Comparison of ENCODE assay signal across 8 cellular contexts in genomic region chr6:43053545-43054205, GRCh38. TPM values are rescaled to one million over a fixed set of nuclear protein-coding genes. Genes with fewer than 3 reads are reported as not detected.
A peak's percentile ranks its signal among the peaks of the same experiment; 100 is the strongest.
DNase-seq lines count a peak whose midpoint lies in the region; ATAC-seq and TF ChIP-seq lines count a peak whose summit lies in the region.

Gene CUL7 (minus strand): TSS chr6:43053851. CDS start chr6:43052788, 1,063 bp downstream.

- H3K4me3 ChIP-seq in GM12875 (ENCODE audit: low read depth, low read length) (peak within 1 kb of the TSS; percentile 54), cardiac muscle cell (peak within 1 kb of the TSS; percentile 50), trophoblast cell (ENCODE audit: low read depth, low read length) (peak within 1 kb of the TSS; percentile 76), tibial nerve (peak within 1 kb of the TSS; percentile 69 to 79 (median 74))

- TF ChIP-seq CTCF in GM12875 (IDR thresholded peaks at IDR 0.05; ENCODE audit: borderline replicate concordance, insufficient read depth, low read depth, low read length) (no peak), cardiac muscle cell (IDR thresholded peaks at IDR 0.05; ENCODE audit: low read depth, low read length) (no peak), tibial nerve (IDR thresholded peaks at IDR 0.05) (peak in 1 of 5 experiments; percentile 24)

- peak within 1 kb of the TSS; percentile 99 for H3K4ac ChIP-seq in trophoblast cell (ENCODE audit: low read depth, low read length)

- no peaks in the 10 kb centered on the region for H3K9me3 ChIP-seq in cardiac muscle cell (ENCODE audit: low read depth)
- H3K9me3 ChIP-seq in trophoblast cell (ENCODE audit: insufficient read depth, low read depth, low read length), result no peaks in the 10 kb centered on the region
- H3K9me3 ChIP-seq in tibial nerve, result no peaks in the 10 kb centered on the region

- peaks cover 18% of the 10 kb centered on the region for H3K36me3 ChIP-seq in cardiac muscle cell
- H3K36me3 ChIP-seq in trophoblast cell (ENCODE audit: control insufficient read depth in 1 of 2, insufficient read depth in 2 of 2, low read length in 2 of 2), result peaks cover 26 to 36% of the 10 kb centered on the region in 2 experiments
- H3K36me3 ChIP-seq in tibial nerve, result peaks cover 0 to 59% (median 0%) of the 10 kb centered on the region in 3 donors

- H3K79me2 ChIP-seq in trophoblast cell (ENCODE audit: control insufficient read depth, insufficient read depth, low read length, poor library complexity), result peaks cover 8% of the 10 kb centered on the region

- peak within 1 kb of the TSS; percentile 99 for H2AK5ac ChIP-seq in trophoblast cell (ENCODE audit: low read length)

- H4K8ac ChIP-seq in trophoblast cell (ENCODE audit: low read depth, low read length), result peak within 1 kb of the TSS; percentile 100

- H2BK120ac ChIP-seq in trophoblast cell (ENCODE audit: insufficient read depth, low read length, poor library complexity), result peak within 1 kb of the TSS; percentile 97

- H2BK5ac ChIP-seq in trophoblast cell (ENCODE audit: low read depth, low read length, poor library complexity), result peak within 1 kb of the TSS; percentile 96

- WGBS in trophoblast cell (ENCODE audit: extremely low coverage, insufficient coverage, insufficient read length), result no CpG with 5 or more reads among the region's 45 CpGs
- 1 to 2% methylated on average over 26 to 39 of the region's 45 CpGs for WGBS in tibial nerve, 2 donors

- H3K79me1 ChIP-seq in trophoblast cell (ENCODE audit: low read length), result peaks cover 9% of the 10 kb centered on the region

- H3K27ac Mint-ChIP-seq in activated naive CD8-positive, alpha-beta T cell treated with anti-CD3 and anti-CD28 coated beads, Interleukin-2, amount 50 U/mL, for 24 hours, result peak within 1 kb of the TSS; percentile 97

- peak within 1 kb of the TSS; percentile 97 for H3K4me3 Mint-ChIP-seq in activated naive CD8-positive, alpha-beta T cell treated with anti-CD3 and anti-CD28 coated beads, Interleukin-2, amount 50 U/mL, for 24 hours

- peak within 1 kb of the TSS; percentile 99 for H3K18ac ChIP-seq in trophoblast cell (ENCODE audit: low read length)

- DNase-seq in NCI-H1436 treated with DMSO at 0.1 percent for 48 hours (lab: John Stamatoyannopoulos, UW) (peak; percentile 83), T follicular helper cell (ENCODE audit: low read depth) (peak; percentile 84), cardiac muscle cell (ENCODE audit: low read depth in 1 of 2, low spot score in 1 of 2) (peak; percentile 96 to 98), trophoblast cell (peak; percentile 86 to 93), tibial nerve (ENCODE audit: low spot score in 2 of 2) (peak; percentile 86 to 87)
- DNase-seq in activated naive CD8-positive, alpha-beta T cell treated with anti-CD3 and anti-CD28 coated beads, Interleukin-2, amount 50 U/mL, for 24 hours, result peak; percentile 92

- peaks cover 16% of the 10 kb centered on the region for H3K4me1 ChIP-seq in cardiac muscle cell (ENCODE audit: low read depth)
- H3K4me1 ChIP-seq in trophoblast cell (ENCODE audit: control insufficient read depth in 1 of 2, insufficient read depth in 2 of 2, low read length in 2 of 2), result peaks cover 21 to 43% of the 10 kb centered on the region in 2 experiments
- peaks cover 0 to 54% (median 22%) of the 10 kb centered on the region in 4 donors for H3K4me1 ChIP-seq in tibial nerve

- H3K27me3 ChIP-seq in cardiac muscle cell (no peaks in the 10 kb centered on the region), trophoblast cell (ENCODE audit: insufficient read depth, low read length) (no peaks in the 10 kb centered on the region), tibial nerve (no peaks in the 10 kb centered on the region)

- H3K14ac ChIP-seq in trophoblast cell (ENCODE audit: low read length), result peak within 1 kb of the TSS; percentile 100

- H3K27ac ChIP-seq in cardiac muscle cell (peak within 1 kb of the TSS; percentile 90), trophoblast cell (ENCODE audit: low read depth, low read length) (peak within 1 kb of the TSS; percentile 94), tibial nerve (peak within 1 kb of the TSS; percentile 82 to 95 (median 94))

- peaks cover 36% of the 10 kb centered on the region for H3K36me3 Mint-ChIP-seq in activated naive CD8-positive, alpha-beta T cell treated with anti-CD3 and anti-CD28 coated beads, Interleukin-2, amount 50 U/mL, for 24 hours (ENCODE audit: low read depth)

- no peaks in the 10 kb centered on the region for H3K9me3 Mint-ChIP-seq in activated naive CD8-positive, alpha-beta T cell treated with anti-CD3 and anti-CD28 coated beads, Interleukin-2, amount 50 U/mL, for 24 hours

- peaks cover 45% of the 10 kb centered on the region for H3K4me1 Mint-ChIP-seq in activated naive CD8-positive, alpha-beta T cell treated with anti-CD3 and anti-CD28 coated beads, Interleukin-2, amount 50 U/mL, for 24 hours

- peak within 1 kb of the TSS; percentile 100 for H4K91ac ChIP-seq in trophoblast cell (ENCODE audit: low read depth, low read length)

- no peak within 1 kb of the TSS for H3K23ac ChIP-seq in trophoblast cell (ENCODE audit: low read length)

- H4K12ac ChIP-seq in trophoblast cell (ENCODE audit: low read depth, low read length), result peak within 1 kb of the TSS; percentile 97

- ATAC-seq in HG02763 (IDR thresholded peaks at IDR 0.05; ENCODE audit: unreplicated experiment), result peak; percentile 83
- ATAC-seq in activated naive CD8-positive, alpha-beta T cell treated with anti-CD3 and anti-CD28 coated beads, Interleukin-2, amount 50 U/mL, for 24 hours, result peak; percentile 99

- TF ChIP-seq EP300 in tibial nerve (IDR thresholded peaks at IDR 0.05), result peak; percentile 77 to 91

- peak; percentile 74 to 77 for TF ChIP-seq POLR2A in tibial nerve (IDR thresholded peaks at IDR 0.05)

- no peaks in the 10 kb centered on the region for H3K27me3 Mint-ChIP-seq in activated naive CD8-positive, alpha-beta T cell treated with anti-CD3 and anti-CD28 coated beads, Interleukin-2, amount 50 U/mL, for 24 hours

- peak within 1 kb of the TSS; percentile 89 for H2BK12ac ChIP-seq in trophoblast cell (ENCODE audit: low read length)

- H2AFZ ChIP-seq in trophoblast cell (ENCODE audit: insufficient read depth, low read length, poor library complexity), result peak within 1 kb of the TSS; percentile 73

- peak within 1 kb of the TSS; percentile 72 for H3K4me2 ChIP-seq in trophoblast cell (ENCODE audit: low read length)

- H3K9ac ChIP-seq in trophoblast cell (ENCODE audit: low read length), result peak within 1 kb of the TSS; percentile 92

RNA-seq across cellular contexts. Expression of gene CUL7, which starts in this region (rescaled TPM):
- total RNA-seq in cardiac muscle cell, result 43.5 and 65.8 TPM in 2 replicates
- polyA plus RNA-seq in cardiac muscle cell, result 33.1 and 44.9 TPM in 2 replicates
- 22.6 and 22.9 TPM in 2 replicates for polyA plus RNA-seq in trophoblast cell (2013)
- 10 to 100 TPM; 16.3 to 21.0 (median 17.9) TPM for total RNA-seq in tibial nerve

Comparison
In these comparisons a context has a peak if more than half of its experiments do, and no peak if none do; other contexts are left out.
1. Peak in every context shown above with its lines: DNase-seq, ATAC-seq, H3K4me3 ChIP-seq and H3K27ac ChIP-seq.